Comparison of ENCODE assay signal across 24 cellular contexts in the genomic region with DNA sequence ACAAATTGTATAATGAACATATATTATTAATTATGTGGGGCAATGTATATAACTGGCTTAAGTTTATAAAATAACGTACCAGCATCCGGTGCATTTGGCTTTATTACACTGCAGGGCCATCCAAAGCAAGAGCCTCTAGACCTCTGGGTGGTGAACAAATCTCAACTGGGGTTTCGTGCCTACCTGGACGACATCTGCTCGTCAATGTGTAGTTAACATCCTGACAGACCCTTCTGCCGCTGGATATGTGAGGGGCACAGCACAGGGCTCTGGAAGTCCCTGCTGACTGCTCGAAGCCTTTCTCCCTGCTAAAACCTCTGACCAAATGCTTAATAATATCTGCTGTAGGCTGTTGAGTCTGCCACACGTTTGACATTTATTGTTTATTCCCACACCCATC. TPM values are rescaled to one million over a fixed set of nuclear protein-coding genes. Genes with fewer than 3 reads are reported as not detected.
DNase-seq lines count a peak whose midpoint lies in the region; ATAC-seq, FAIRE-seq and TF ChIP-seq lines count a peak whose summit lies in the region.
"Had no signal": no experiment of that assay in that cellular context is flagged by ENCODE, and none has a peak within 500 bp of the region (broad histone marks: within the 10 kb centered on the region; RNA-seq: fewer than 3 reads in every experiment).

No MANE protein-coding gene starts in this region.

- H3K9ac ChIP-seq in Karpas-422 (ENCODE audit: low read length) (no peak overlapping the region), endothelial cell of umbilical vein (replicated peaks; ENCODE audit: extremely low read depth, insufficient read depth, low read length) (no peak overlapping the region)

- intact Hi-C loops in activated CD8-positive, alpha-beta T cell treated with anti-CD3 and anti-CD28 coated beads for 36 hours (cut with micrococcal nuclease): loop anchor here (5.0 kb wide), 2 partner anchors 138 to 228 kb away; no protein-coding TSS in a partner anchor
- intact Hi-C loops in endothelial cell of umbilical vein (cut with micrococcal nuclease): loop anchor here (5.0 to 10.0 kb wide), 2 partner anchors 297 to 340 kb away; partner anchors contain the start of gene HAPSTR1

- FAIRE-seq in endothelial cell of umbilical vein (lab: Jason Lieb, UNC): peak; percentile 28
- FAIRE-seq: colon, endometrium had no signal

- H3K27me3 ChIP-seq in Karpas-422 (ENCODE audit: low read length): no peaks in the 10 kb centered on the region
- no peaks in the 10 kb centered on the region for H3K27me3 ChIP-seq in endothelial cell of umbilical vein (ENCODE audit: control insufficient read depth in 2 of 2, insufficient read depth in 2 of 2, low read length in 2 of 2)
- H3K27me3 ChIP-seq: hepatocyte, uterus had no signal

- H3K9me3 Mint-ChIP-seq in activated CD8-positive, alpha-beta T cell treated with anti-CD3 and anti-CD28 coated beads for 36 hours: no peaks in the 10 kb centered on the region
- no peaks in the 10 kb centered on the region for H3K9me3 Mint-ChIP-seq in activated CD8-positive, alpha-beta T cell treated with anti-CD3 and anti-CD28 coated beads, Interleukin-2, amount 10 ng/mL, durations not matched to agents 7 days and 5 days (ENCODE audit: insufficient read depth)
- no peaks in the 10 kb centered on the region for H3K9me3 Mint-ChIP-seq in osteocyte (ENCODE audit: unreplicated experiment)
- no peaks in the 10 kb centered on the region for H3K9me3 Mint-ChIP-seq in mesothelial cell of epicardium
- H3K9me3 Mint-ChIP-seq: activated CD4-positive, alpha-beta T cell treated with anti-CD3 and anti-CD28 coated beads, Interleukin-2, amount 10 ng/mL, durations not matched to agents 24 days and 14 days; naive B cell had no signal

- POLR2A ChIA-PET in activated CD8-positive, alpha-beta T cell treated with anti-CD3 and anti-CD28 coated beads for 36 hours (lab: Charles Lee): interaction anchor here (1.0 kb wide), 1 partner anchor 11 kb away, joined by 3 read pairs; no protein-coding TSS in a partner anchor
- POLR2A ChIA-PET in activated CD8-positive, alpha-beta T cell treated with anti-CD3 and anti-CD28 coated beads, Interleukin-2, amount 10 ng/mL, durations not matched to agents 7 days and 5 days (lab: Charles Lee): no interaction called here
- POLR2A ChIA-PET in endothelial cell of umbilical vein (lab: Charles Lee): no interaction called here

- no peak for TF ChIP-seq POLR2A in endothelial cell of umbilical vein (IDR thresholded peaks at IDR 0.05; ENCODE audit: low read depth, low read length)

- H3K4me1 Mint-ChIP-seq in activated CD8-positive, alpha-beta T cell treated with anti-CD3 and anti-CD28 coated beads for 36 hours (ENCODE audit: low read depth): peaks cover 42% of the 10 kb centered on the region
- peaks cover 31% of the 10 kb centered on the region for H3K4me1 Mint-ChIP-seq in activated CD8-positive, alpha-beta T cell treated with anti-CD3 and anti-CD28 coated beads, Interleukin-2, amount 10 ng/mL, durations not matched to agents 7 days and 5 days (ENCODE audit: low read depth)
- H3K4me1 Mint-ChIP-seq in osteocyte (ENCODE audit: unreplicated experiment) (peaks cover 25% of the 10 kb centered on the region), mesothelial cell of epicardium (peaks cover 22% of the 10 kb centered on the region)

- no peaks in the 10 kb centered on the region for H3K27me3 Mint-ChIP-seq in activated CD8-positive, alpha-beta T cell treated with anti-CD3 and anti-CD28 coated beads for 36 hours
- no peaks in the 10 kb centered on the region for H3K27me3 Mint-ChIP-seq in activated CD8-positive, alpha-beta T cell treated with anti-CD3 and anti-CD28 coated beads, Interleukin-2, amount 10 ng/mL, durations not matched to agents 7 days and 5 days (ENCODE audit: low read depth)
- H3K27me3 Mint-ChIP-seq in osteocyte (ENCODE audit: unreplicated experiment): no peaks in the 10 kb centered on the region
- no peaks in the 10 kb centered on the region for H3K27me3 Mint-ChIP-seq in mesothelial cell of epicardium (ENCODE audit: low read depth)
- H3K27me3 Mint-ChIP-seq: activated CD4-positive, alpha-beta T cell treated with anti-CD3 and anti-CD28 coated beads, Interleukin-2, amount 10 ng/mL, durations not matched to agents 24 days and 14 days; naive B cell had no signal

- H3K27ac ChIP-seq in Karpas-422 (ENCODE audit: low read length) (no peak overlapping the region), endothelial cell of umbilical vein (ENCODE audit: insufficient read depth, low read depth, low read length) (no peak overlapping the region)
- H3K27ac ChIP-seq: C4-2B, hepatocyte, skin epidermis, uterus had no signal

- TF ChIP-seq CTCF in activated CD8-positive, alpha-beta T cell treated with anti-CD3 and anti-CD28 coated beads for 36 hours (IDR thresholded peaks at IDR 0.05): no peak
- TF ChIP-seq CTCF in endothelial cell of umbilical vein (IDR thresholded peaks at IDR 0.05; ENCODE audit: extremely low read depth in 1 of 2, insufficient read depth in 1 of 2, low read depth in 1 of 2, low read length in 2 of 2) (no peak), osteocyte (IDR thresholded peaks at IDR 0.05) (no peak), mesothelial cell of epicardium (IDR thresholded peaks at IDR 0.05; ENCODE audit: unreplicated experiment) (no peak)

- DNase-seq in activated CD8-positive, alpha-beta T cell treated with anti-CD3 and anti-CD28 coated beads for 36 hours: no peak
- no peak for DNase-seq in activated CD8-positive, alpha-beta T cell treated with anti-CD3 and anti-CD28 coated beads, Interleukin-2, amount 10 ng/mL, durations not matched to agents 7 days and 5 days
- DNase-seq in Karpas-422 (peak; percentile 58), endothelial cell of umbilical vein (ENCODE audit: low read depth, low spot score) (no peak), osteocyte (ENCODE audit: extremely low spot score, unreplicated experiment) (no peak), mesothelial cell of epicardium (ENCODE audit: low spot score in 2 of 2, unreplicated experiment in 2 of 2) (no peak), NCI-H146 treated with DMSO at 0.1 percent for 48 hours (lab: John Stamatoyannopoulos, UW; ENCODE audit: unreplicated experiment) (no peak), NCI-H1436 (lab: John Stamatoyannopoulos, UW) (no peak)
- DNase-seq: activated CD4-positive, alpha-beta T cell treated with anti-CD3 and anti-CD28 coated beads, Interleukin-2, amount 10 ng/mL, durations not matched to agents 24 days and 14 days; activated naive CD4-positive, alpha-beta T cell treated with Interleukin-2 at 50 U/mL for 16 hours; DMS79; KG1; naive B cell; NCI-H2081 treated with DMSO at 0.1 percent for 48 hours; NCI-H748 treated with DMSO at 0.1 percent for 48 hours; OCI-M1; SHP77 treated with DMSO at 0.1 percent for 48 hours; stimulated activated CD4-positive, alpha-beta T cell treated with anti-CD3 and anti-CD28 coated beads, Interleukin-2, amount 100 ng/mL, for 48 hours; uterus had no signal

- dilution Hi-C loops in endothelial cell of umbilical vein (cut with MboI; ENCODE audit: extremely low pct_ligation_motif_present, low sequenced_read_pairs): no loop called here

- BruUV-seq in endothelial cell of umbilical vein (replicated peaks; lab: Mats Ljungman, UMichigan): no TSS peak

- peaks cover 9% of the 10 kb centered on the region for H4K20me1 ChIP-seq in Karpas-422 (ENCODE audit: insufficient read depth, low read depth, low read length)
- no peaks in the 10 kb centered on the region for H4K20me1 ChIP-seq in endothelial cell of umbilical vein (replicated peaks; ENCODE audit: control insufficient read depth, extremely low read depth, insufficient read depth, low read length)

- H3K4me3 Mint-ChIP-seq in activated CD8-positive, alpha-beta T cell treated with anti-CD3 and anti-CD28 coated beads for 36 hours: peak overlapping the region; percentile 26
- H3K4me3 Mint-ChIP-seq in activated CD8-positive, alpha-beta T cell treated with anti-CD3 and anti-CD28 coated beads, Interleukin-2, amount 10 ng/mL, durations not matched to agents 7 days and 5 days: no peak overlapping the region
- H3K4me3 Mint-ChIP-seq in osteocyte (ENCODE audit: unreplicated experiment) (peak overlapping the region; percentile 14), mesothelial cell of epicardium (no peak overlapping the region)

- no peak for ATAC-seq in activated CD8-positive, alpha-beta T cell treated with anti-CD3 and anti-CD28 coated beads for 36 hours
- ATAC-seq in activated CD8-positive, alpha-beta T cell treated with anti-CD3 and anti-CD28 coated beads, Interleukin-2, amount 10 ng/mL, durations not matched to agents 7 days and 5 days: no peak

- CTCF ChIA-PET in activated CD8-positive, alpha-beta T cell treated with anti-CD3 and anti-CD28 coated beads for 36 hours (lab: Charles Lee): no interaction called here
- CTCF ChIA-PET in activated CD8-positive, alpha-beta T cell treated with anti-CD3 and anti-CD28 coated beads, Interleukin-2, amount 10 ng/mL, durations not matched to agents 7 days and 5 days (lab: Charles Lee): no interaction called here
- CTCF ChIA-PET in endothelial cell of umbilical vein (lab: Charles Lee): no interaction called here

- H3K4me1 ChIP-seq in Karpas-422 (ENCODE audit: low read length) (peaks cover 24% of the 10 kb centered on the region), endothelial cell of umbilical vein (ENCODE audit: control insufficient read depth, extremely low read depth, insufficient read depth, low read length) (peaks cover 25% of the 10 kb centered on the region)

- no peaks in the 10 kb centered on the region for H3K36me3 ChIP-seq in Karpas-422 (ENCODE audit: insufficient read depth, low read length)
- no peaks in the 10 kb centered on the region for H3K36me3 ChIP-seq in endothelial cell of umbilical vein (ENCODE audit: control insufficient read depth in 2 of 2, extremely low read depth in 1 of 2, insufficient read depth in 2 of 2, low read length in 2 of 2)
- H3K36me3 ChIP-seq: uterus had no signal

- H3K79me2 ChIP-seq in Karpas-422 (ENCODE audit: low read length) (peaks cover 38% of the 10 kb centered on the region), endothelial cell of umbilical vein (ENCODE audit: control insufficient read depth, insufficient read depth, low read length) (peaks cover 40% of the 10 kb centered on the region)

- H3K4me2 ChIP-seq in Karpas-422 (ENCODE audit: low read depth, low read length, poor library complexity, severe bottlenecking) (no peak overlapping the region), endothelial cell of umbilical vein (ENCODE audit: insufficient read depth, low read length) (no peak overlapping the region)
- H3K4me2 ChIP-seq: hepatocyte had no signal

- no peak overlapping the region for H3K27ac Mint-ChIP-seq in activated CD8-positive, alpha-beta T cell treated with anti-CD3 and anti-CD28 coated beads for 36 hours
- H3K27ac Mint-ChIP-seq in activated CD8-positive, alpha-beta T cell treated with anti-CD3 and anti-CD28 coated beads, Interleukin-2, amount 10 ng/mL, durations not matched to agents 7 days and 5 days: no peak overlapping the region
- H3K27ac Mint-ChIP-seq in osteocyte (ENCODE audit: unreplicated experiment): no peak overlapping the region
- H3K27ac Mint-ChIP-seq in mesothelial cell of epicardium: no peak overlapping the region
- H3K27ac Mint-ChIP-seq: activated CD4-positive, alpha-beta T cell treated with anti-CD3 and anti-CD28 coated beads, Interleukin-2, amount 10 ng/mL, durations not matched to agents 24 days and 14 days had no signal

- H3K4me3 ChIP-seq in Karpas-422 (ENCODE audit: low read length) (no peak overlapping the region), endothelial cell of umbilical vein (replicated peaks in 1 of 3; ENCODE audit: insufficient read depth in 1 of 3, low read depth in 1 of 3, low read length in 3 of 3) (no peak overlapping the region)
- H3K4me3 ChIP-seq: hepatocyte, skin epidermis, uterus had no signal

- H3K9me3 ChIP-seq in Karpas-422 (ENCODE audit: low read length) (no peaks in the 10 kb centered on the region), endothelial cell of umbilical vein (replicated peaks; ENCODE audit: control insufficient read depth, insufficient read depth, low read length) (no peaks in the 10 kb centered on the region)
- H3K9me3 ChIP-seq: uterus had no signal

- no peaks in the 10 kb centered on the region for H3K9me2 ChIP-seq in Karpas-422 (replicated peaks; ENCODE audit: insufficient read depth, low read length)

- peaks cover 13% of the 10 kb centered on the region for H3K36me3 Mint-ChIP-seq in activated CD8-positive, alpha-beta T cell treated with anti-CD3 and anti-CD28 coated beads for 36 hours (ENCODE audit: low read depth)
- peaks cover 12% of the 10 kb centered on the region for H3K36me3 Mint-ChIP-seq in activated CD8-positive, alpha-beta T cell treated with anti-CD3 and anti-CD28 coated beads, Interleukin-2, amount 10 ng/mL, durations not matched to agents 7 days and 5 days (ENCODE audit: low read depth)
- H3K36me3 Mint-ChIP-seq in osteocyte (ENCODE audit: unreplicated experiment) (no peaks in the 10 kb centered on the region), mesothelial cell of epicardium (no peaks in the 10 kb centered on the region)
- H3K36me3 Mint-ChIP-seq: naive B cell had no signal

- H2AFZ ChIP-seq in Karpas-422 (ENCODE audit: low read length) (no peak overlapping the region), endothelial cell of umbilical vein (ENCODE audit: low read depth, low read length) (no peak overlapping the region)
- H2AFZ ChIP-seq: hepatocyte had no signal

- no peaks in the 10 kb centered on the region for H3K9me1 ChIP-seq in endothelial cell of umbilical vein (replicated peaks; ENCODE audit: control insufficient read depth, extremely low read depth, insufficient read depth, low read length)

RNA-seq across cellular contexts. Expression of gene TMEM186, which starts 2.3 kb away (rescaled TPM):
- total RNA-seq in activated CD8-positive, alpha-beta T cell treated with anti-CD3 and anti-CD28 coated beads for 36 hours: 10 to 100 TPM; 15.3 to 15.4 TPM
- total RNA-seq in activated CD8-positive, alpha-beta T cell treated with anti-CD3 and anti-CD28 coated beads, Interleukin-2, amount 10 ng/mL, durations not matched to agents 7 days and 5 days: 10 to 100 TPM; 11.0 to 11.1 TPM
- 4.9 and 8.1 TPM in 2 replicates for total RNA-seq in Karpas-422 (2014; rRNA removed; shearing (Covaris generic); ENCODE audit: low replicate concordance)
- total RNA-seq in endothelial cell of umbilical vein (8.3 and 9.6 TPM in 2 replicates), osteocyte (11.9 and 12.1 TPM in 2 replicates), mesothelial cell of epicardium (11.2 to 12.8 TPM (median 11.9 TPM) in 3 replicates)
- 6.4 and 8.0 TPM in 2 replicates for polyA plus RNA-seq in endothelial cell of umbilical vein
- polyA plus RNA-seq in endothelial cell of umbilical vein (2011; cell fraction: cytosol; rRNA removed): 6.9 and 7.8 TPM in 2 replicates
- 3.5 and 4.6 TPM in 2 replicates for polyA plus RNA-seq in endothelial cell of umbilical vein (2011; cell fraction: nucleus; rRNA removed)
- polyA plus RNA-seq in endothelial cell of umbilical vein (2012): 10.1 and 11.9 TPM in 2 replicates
- polyA minus RNA-seq in endothelial cell of umbilical vein: 6.3 and 10.4 TPM in 2 replicates
- polyA minus RNA-seq in endothelial cell of umbilical vein (2011; cell fraction: cytosol; rRNA and poly(A)+ RNA removed): 2.3 TPM
- polyA minus RNA-seq in endothelial cell of umbilical vein (2011; cell fraction: nucleus; rRNA and poly(A)+ RNA removed): 1.2 and 2.1 TPM in 2 replicates

RNA-seq across cellular contexts. Expression of gene PMM2, which starts 2.5 kb away (rescaled TPM):
- total RNA-seq in activated CD8-positive, alpha-beta T cell treated with anti-CD3 and anti-CD28 coated beads for 36 hours: 10 to 100 TPM; 32.7 to 34.3 TPM
- 10 to 100 TPM; 36.9 to 37.6 TPM for total RNA-seq in activated CD8-positive, alpha-beta T cell treated with anti-CD3 and anti-CD28 coated beads, Interleukin-2, amount 10 ng/mL, durations not matched to agents 7 days and 5 days
- total RNA-seq in Karpas-422 (2014; rRNA removed; shearing (Covaris generic); ENCODE audit: low replicate concordance): 26.5 and 27.1 TPM in 2 replicates
- total RNA-seq in endothelial cell of umbilical vein: 61.3 and 62.8 TPM in 2 replicates
- 27.5 and 29.0 TPM in 2 replicates for polyA plus RNA-seq in endothelial cell of umbilical vein
- polyA plus RNA-seq in endothelial cell of umbilical vein (2011; cell fraction: cytosol; rRNA removed): 35.6 and 36.0 TPM in 2 replicates
- 32.1 and 43.9 TPM in 2 replicates for polyA plus RNA-seq in endothelial cell of umbilical vein (2011; cell fraction: nucleus; rRNA removed)
- 47.6 and 49.5 TPM in 2 replicates for polyA plus RNA-seq in endothelial cell of umbilical vein (2012)
- polyA minus RNA-seq in endothelial cell of umbilical vein: 21.8 and 22.6 TPM in 2 replicates
- polyA minus RNA-seq in endothelial cell of umbilical vein (2011; cell fraction: cytosol; rRNA and poly(A)+ RNA removed): 14.1 TPM
- polyA minus RNA-seq in endothelial cell of umbilical vein (2011; cell fraction: nucleus; rRNA and poly(A)+ RNA removed): 32.0 and 44.8 TPM in 2 replicates
- 42.9 and 45.3 TPM in 2 replicates for total RNA-seq in osteocyte
- total RNA-seq in mesothelial cell of epicardium: 41.3 to 41.7 TPM (median 41.4 TPM) in 3 replicates

Comparison
In these comparisons a context has a peak if more than half of its experiments do, and no peak if none do; other contexts are left out.
1. H3K4me3 Mint-ChIP-seq: peak in activated CD8-positive, alpha-beta T cell treated with anti-CD3 and anti-CD28 coated beads for 36 hours (single experiment) and osteocyte (single experiment); none in activated CD8-positive, alpha-beta T cell treated with anti-CD3 and anti-CD28 coated beads, Interleukin-2, amount 10 ng/mL, durations not matched to agents 7 days and 5 days (single experiment) and mesothelial cell of epicardium (single experiment).